Comparison of ENCODE assay signal across 9 cellular contexts in the genomic region with DNA sequence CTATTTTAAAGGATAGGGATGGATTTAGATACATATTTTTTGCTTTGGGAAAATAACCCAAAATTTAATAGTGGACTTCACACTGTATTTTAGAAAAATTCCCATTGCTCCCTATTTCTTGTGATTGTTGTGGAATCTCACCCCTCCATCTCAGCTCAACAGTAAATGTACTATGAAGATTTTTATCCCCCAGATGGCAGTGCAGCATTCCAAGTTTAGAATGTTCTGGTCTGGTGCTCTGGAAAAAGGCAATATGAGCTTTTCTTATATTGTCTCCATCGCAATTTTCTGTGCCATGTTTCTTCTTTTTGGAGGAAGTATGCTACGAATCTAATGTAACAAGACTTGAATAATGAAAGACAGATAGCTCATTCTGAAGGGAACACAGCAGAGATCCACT.
DNase-seq lines count a peak whose midpoint lies in the region; ATAC-seq and TF ChIP-seq lines count a peak whose summit lies in the region.
"Had no signal": no experiment of that assay in that cellular context is flagged by ENCODE, and none has a peak within 500 bp of the region (broad histone marks: within the 10 kb centered on the region; RNA-seq: fewer than 3 reads in every experiment).

No MANE protein-coding gene starts in this region.

- no peak overlapping the region for H3K27ac Mint-ChIP-seq in activated CD8-positive, alpha-beta T cell treated with anti-CD3 and anti-CD28 coated beads, Interleukin-2, amount 10 ng/mL, durations not matched to agents 7 days and 5 days

- TF ChIP-seq POLR2A in ovary (IDR thresholded peaks at IDR 0.05), result no peak

- no peak for ATAC-seq in activated CD8-positive, alpha-beta T cell treated with anti-CD3 and anti-CD28 coated beads, Interleukin-2, amount 10 ng/mL, durations not matched to agents 7 days and 5 days
- ATAC-seq in HG02623 (IDR thresholded peaks at IDR 0.05; ENCODE audit: unreplicated experiment), result no peak
- ATAC-seq: mucosa of descending colon had no signal

- H3K4me3 Mint-ChIP-seq in activated CD8-positive, alpha-beta T cell treated with anti-CD3 and anti-CD28 coated beads, Interleukin-2, amount 10 ng/mL, durations not matched to agents 7 days and 5 days, result no peak overlapping the region

- H3K36me3 Mint-ChIP-seq in activated CD8-positive, alpha-beta T cell treated with anti-CD3 and anti-CD28 coated beads, Interleukin-2, amount 10 ng/mL, durations not matched to agents 7 days and 5 days (ENCODE audit: low read depth), result no peaks in the 10 kb centered on the region

- POLR2A ChIA-PET in activated CD8-positive, alpha-beta T cell treated with anti-CD3 and anti-CD28 coated beads, Interleukin-2, amount 10 ng/mL, durations not matched to agents 7 days and 5 days (lab: Charles Lee), result no interaction called here

- no peak overlapping the region for H3K27ac ChIP-seq in ovary

- intact Hi-C loops in ovary (cut with DNase I), result no loop called here

- no peaks in the 10 kb centered on the region for H3K4me1 ChIP-seq in ovary (ENCODE audit: insufficient read depth)

- CTCF ChIA-PET in activated CD8-positive, alpha-beta T cell treated with anti-CD3 and anti-CD28 coated beads, Interleukin-2, amount 10 ng/mL, durations not matched to agents 7 days and 5 days (lab: Charles Lee), result no interaction called here

- H3K4me3 ChIP-seq in choroid plexus epithelial cell (ENCODE audit: low read depth, low read length), result no peak overlapping the region
- no peak overlapping the region for H3K4me3 ChIP-seq in ovary
- H3K4me3 ChIP-seq: mucosa of descending colon had no signal

- TF ChIP-seq CTCF in choroid plexus epithelial cell (conservative IDR thresholded peaks at IDR 0.05; ENCODE audit: low read depth, low read length) (peak; percentile 65), ovary (IDR thresholded peaks at IDR 0.05) (peak in 2 of 3 donors; percentile 23 to 24)

- no peaks in the 10 kb centered on the region for H3K27me3 ChIP-seq in ovary

- WGBS in ovary, 3 donors, result 14 to 17% (median 14%) methylated on average over 2 of the region's 2 CpGs

- TF ChIP-seq EP300 in ovary (IDR thresholded peaks at IDR 0.05), result no peak

- H3K4me1 Mint-ChIP-seq in activated CD8-positive, alpha-beta T cell treated with anti-CD3 and anti-CD28 coated beads, Interleukin-2, amount 10 ng/mL, durations not matched to agents 7 days and 5 days (ENCODE audit: low read depth), result no peaks in the 10 kb centered on the region

- H3K9me3 ChIP-seq in ovary, result no peaks in the 10 kb centered on the region
- H3K9me3 ChIP-seq: mucosa of descending colon had no signal

- no peaks in the 10 kb centered on the region for H3K27me3 Mint-ChIP-seq in activated CD8-positive, alpha-beta T cell treated with anti-CD3 and anti-CD28 coated beads, Interleukin-2, amount 10 ng/mL, durations not matched to agents 7 days and 5 days (ENCODE audit: low read depth)

- H3K9me3 Mint-ChIP-seq in activated CD8-positive, alpha-beta T cell treated with anti-CD3 and anti-CD28 coated beads, Interleukin-2, amount 10 ng/mL, durations not matched to agents 7 days and 5 days (ENCODE audit: insufficient read depth), result no peaks in the 10 kb centered on the region

- H3K36me3 ChIP-seq in ovary, result no peaks in the 10 kb centered on the region

- DNase-seq in H4 (ENCODE audit: low spot score) (peak; percentile 13), NCI-H2227 (lab: John Stamatoyannopoulos, UW; ENCODE audit: unreplicated experiment) (peak; percentile 57), choroid plexus epithelial cell (ENCODE audit: low read depth) (peak; percentile 73), ovary (peak in 1 of 5 donors; percentile 18), AML-193 (lab: John Stamatoyannopoulos, UW) (no peak)
- no peak for DNase-seq in activated CD8-positive, alpha-beta T cell treated with anti-CD3 and anti-CD28 coated beads, Interleukin-2, amount 10 ng/mL, durations not matched to agents 7 days and 5 days
- DNase-seq: mucosa of descending colon, NCI-H2029 treated with DMSO at 0.1 percent for 48 hours had no signal

Comparison
In these comparisons a context has a peak if more than half of its experiments do, and no peak if none do; other contexts are left out.
1. DNase-seq: peak in H4 (single experiment), NCI-H2227 (single experiment) and choroid plexus epithelial cell (single experiment); none in activated CD8-positive, alpha-beta T cell treated with anti-CD3 and anti-CD28 coated beads, Interleukin-2, amount 10 ng/mL, durations not matched to agents 7 days and 5 days (single experiment) and AML-193 (0 of 2).